In genomic region chr13:32997399-32997798, GRCh38 we compare ENCODE assay signal across 28 cellular contexts.
"Had no signal": no experiment of that assay in that cellular context is flagged by ENCODE, and none has a peak within 500 bp of the region (broad histone marks: within the 10 kb centered on the region; RNA-seq: fewer than 3 reads in every experiment).

No MANE protein-coding gene starts in this region.

- H3K4me3 Mint-ChIP-seq: stimulated activated memory B cell treated with anti-CD40 and anti-IgM and Interleukin-4, amounts not matched to agents 10 μg/mL and 1 μg/mL and 100 μg/mL, for 72 hours; stimulated activated naive B cell treated with anti-CD40 and anti-IgM and Interleukin-4, amounts not matched to agents 10 μg/mL and 1 μg/mL and 100 μg/mL, for 72 hours; stimulated activated naive CD8-positive, alpha-beta T cell treated with anti-CD3 and anti-CD28 coated beads, Interleukin-15, Interleukin-2, amounts not matched to agents 100 ng/mL and 50 ng/mL, for 24 hours; type B pancreatic cell had no signal

- H3K27me3 ChIP-seq: stomach, suprapubic skin, testis, thyroid gland, tibial artery, tibial nerve, transverse colon, upper lobe of left lung, upper lobe of right lung, uterus, vagina had no signal

- H3K9me3 ChIP-seq: stomach, suprapubic skin, testis, thoracic aorta, thyroid gland, tibial artery, tibial nerve, transverse colon, upper lobe of left lung, upper lobe of right lung, uterus, vagina had no signal

- H3K4me1 ChIP-seq: stomach, suprapubic skin, testis, thyroid gland, tibial artery, tibial nerve, transverse colon, upper lobe of left lung, upper lobe of right lung, uterus, vagina had no signal

- H3K4me1 Mint-ChIP-seq: stimulated activated memory B cell treated with anti-CD40 and anti-IgM and Interleukin-4, amounts not matched to agents 10 μg/mL and 1 μg/mL and 100 μg/mL, for 72 hours; stimulated activated naive B cell treated with anti-CD40 and anti-IgM and Interleukin-4, amounts not matched to agents 10 μg/mL and 1 μg/mL and 100 μg/mL, for 72 hours had no signal

- H3K27me3 Mint-ChIP-seq: stimulated activated naive B cell treated with anti-CD40 and anti-IgM and Interleukin-4, amounts not matched to agents 10 μg/mL and 1 μg/mL and 100 μg/mL, for 72 hours; stimulated activated naive CD8-positive, alpha-beta T cell treated with anti-CD3 and anti-CD28 coated beads, Interleukin-15, Interleukin-2, amounts not matched to agents 100 ng/mL and 50 ng/mL, for 24 hours had no signal

- H3K27ac Mint-ChIP-seq: stimulated activated memory B cell treated with anti-CD40 and anti-IgM and Interleukin-4, amounts not matched to agents 10 μg/mL and 1 μg/mL and 100 μg/mL, for 72 hours; stimulated activated naive B cell treated with anti-CD40 and anti-IgM and Interleukin-4, amounts not matched to agents 10 μg/mL and 1 μg/mL and 100 μg/mL, for 72 hours; stimulated activated naive CD8-positive, alpha-beta T cell treated with anti-CD3 and anti-CD28 coated beads, Interleukin-15, Interleukin-2, amounts not matched to agents 100 ng/mL and 50 ng/mL, for 24 hours; type B pancreatic cell had no signal

- H3K27ac ChIP-seq: stomach, suprapubic skin, testis, thoracic aorta, thyroid gland, tibial artery, tibial nerve, transverse colon, upper lobe of left lung, upper lobe of right lung, uterus, vagina had no signal

- H3K9me3 Mint-ChIP-seq: stimulated activated memory B cell treated with anti-CD40 and anti-IgM and Interleukin-4, amounts not matched to agents 10 μg/mL and 1 μg/mL and 100 μg/mL, for 72 hours; stimulated activated naive B cell treated with anti-CD40 and anti-IgM and Interleukin-4, amounts not matched to agents 10 μg/mL and 1 μg/mL and 100 μg/mL, for 72 hours; stimulated activated naive CD8-positive, alpha-beta T cell treated with anti-CD3 and anti-CD28 coated beads, Interleukin-15, Interleukin-2, amounts not matched to agents 100 ng/mL and 50 ng/mL, for 24 hours; type B pancreatic cell had no signal

- ATAC-seq: stimulated activated memory B cell treated with anti-CD40 and anti-IgM and Interleukin-4, amounts not matched to agents 10 μg/mL and 1 μg/mL and 100 μg/mL, for 72 hours; stimulated activated naive B cell treated with anti-CD40 and anti-IgM and Interleukin-4, amounts not matched to agents 10 μg/mL and 1 μg/mL and 100 μg/mL, for 72 hours; upper lobe of right lung had no signal

- FAIRE-seq: urothelium cell line had no signal

- DNase-seq: stimulated activated CD4-positive, alpha-beta T cell treated with anti-CD3 and anti-CD28 coated beads, Interleukin-1b, Interleukin-23, amount 100 ng/mL, for 48 hours; stimulated activated CD4-positive, alpha-beta T cell treated with anti-CD3 and anti-CD28 coated beads, Interleukin-2, amount 100 ng/mL, for 24 hours; stimulated activated CD4-positive, alpha-beta T cell treated with anti-CD3 and anti-CD28 coated beads, Interleukin-2, amount 100 ng/mL, for 48 hours; stimulated activated CD4-positive, alpha-beta T cell treated with anti-CD3 and anti-CD28 coated beads, Interleukin-4, amount 100 ng/mL, for 1 hour; stimulated activated CD4-positive, alpha-beta T cell treated with anti-CD3 and anti-CD28 coated beads, Interleukin-4, amount 100 ng/mL, for 24 hours; stimulated activated CD4-positive, alpha-beta T cell treated with anti-CD3 and anti-CD28 coated beads, Interleukin-4, amount 100 ng/mL, for 4 hours; stimulated activated CD8-positive, alpha-beta memory T cell treated with anti-CD3 and anti-CD28 coated beads, Interleukin-4, amount 100 ng/mL, for 48 hours; stimulated activated naive B cell treated with anti-CD40 and anti-IgM and Interleukin-4, amounts not matched to agents 10 μg/mL and 1 μg/mL and 100 μg/mL, for 72 hours; stimulated activated naive CD4-positive, alpha-beta T cell; stimulated activated naive CD4-positive, alpha-beta T cell treated with Interleukin-2 at 50 U/mL for 16 hours; stomach; substantia nigra; testis; thyroid gland; tibial artery; transverse colon; trophoblast cell; upper lobe of left lung; upper lobe of right lung; uterus had no signal

- H3K36me3 ChIP-seq: stomach, suprapubic skin, thoracic aorta, thyroid gland, tibial artery, tibial nerve, transverse colon, upper lobe of left lung, upper lobe of right lung, uterus, vagina had no signal

- H3K36me3 Mint-ChIP-seq: stimulated activated memory B cell treated with anti-CD40 and anti-IgM and Interleukin-4, amounts not matched to agents 10 μg/mL and 1 μg/mL and 100 μg/mL, for 72 hours; stimulated activated naive B cell treated with anti-CD40 and anti-IgM and Interleukin-4, amounts not matched to agents 10 μg/mL and 1 μg/mL and 100 μg/mL, for 72 hours; type B pancreatic cell had no signal

- H3K4me3 ChIP-seq: stomach, suprapubic skin, testis, thoracic aorta, thyroid gland, tibial artery, tibial nerve, transverse colon, upper lobe of left lung, upper lobe of right lung, uterus, vagina had no signal
